In the genomic region with DNA sequence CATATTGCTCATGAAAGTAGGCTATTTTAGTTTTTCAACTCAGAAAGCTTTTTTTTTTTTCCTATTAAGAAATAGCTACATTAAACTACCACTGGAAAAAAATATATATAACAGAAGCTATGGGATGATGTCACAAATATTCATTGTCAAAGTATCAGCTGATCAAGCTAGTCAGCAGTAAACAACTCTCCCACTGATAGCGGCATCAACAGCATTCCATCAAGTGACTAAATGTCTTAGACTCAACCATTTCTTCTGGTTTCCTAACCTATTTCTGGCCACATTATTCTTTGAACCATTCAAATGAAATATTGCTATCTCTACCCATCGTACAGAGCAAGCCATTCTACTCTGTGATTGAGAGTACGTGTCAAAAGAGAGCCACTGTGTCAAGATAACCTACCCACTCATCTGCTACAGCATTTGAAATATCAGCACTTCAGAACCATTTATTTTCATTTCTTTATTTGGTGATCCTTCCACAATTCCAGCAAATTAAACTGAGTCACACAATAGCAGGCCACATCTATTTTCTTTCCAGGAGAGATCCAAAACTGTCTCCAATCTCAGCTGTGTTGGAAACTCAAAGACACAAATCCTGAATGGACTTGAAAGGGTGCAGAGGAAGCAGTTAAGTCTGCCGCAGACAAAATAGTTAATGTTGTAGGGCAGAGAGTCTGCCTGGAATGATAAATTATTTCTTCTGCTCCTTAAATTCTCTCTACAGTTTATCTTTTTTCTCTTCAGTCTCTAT, we compare ENCODE assay signal across 18 cellular contexts.
DNase-seq lines count a peak whose midpoint lies in the region; ATAC-seq and TF ChIP-seq lines count a peak whose summit lies in the region.
"Had no signal": no experiment of that assay in that cellular context is flagged by ENCODE, and none has a peak within 500 bp of the region (broad histone marks: within the 10 kb centered on the region; RNA-seq: fewer than 3 reads in every experiment).

No MANE protein-coding gene starts in this region.

- no peak overlapping the region for H3K4me3 ChIP-seq in fibroblast of pulmonary artery (replicated peaks; ENCODE audit: low read depth, low read length)
- H3K4me3 ChIP-seq: breast epithelium, psoas muscle, spleen had no signal

- no peaks in the 10 kb centered on the region for H3K27me3 ChIP-seq in foreskin keratinocyte
- H3K27me3 ChIP-seq: breast epithelium, spleen had no signal

- no peak for TF ChIP-seq CTCF in fibroblast of pulmonary artery (IDR thresholded peaks at IDR 0.05; ENCODE audit: low read length, missing control alignments)
- TF ChIP-seq CTCF in foreskin keratinocyte (conservative IDR thresholded peaks at IDR 0.05) = no peak

- no peaks in the 10 kb centered on the region for H3K4me1 ChIP-seq in foreskin keratinocyte
- H3K4me1 ChIP-seq: breast epithelium, psoas muscle, spleen had no signal

- DNase-seq in Caki2 (ENCODE audit: low read depth) = peak; percentile 2
- DNase-seq in amniotic epithelial cell (ENCODE audit: low read depth) = peak; percentile 96
- DNase-seq in fibroblast of pulmonary artery (ENCODE audit: low read depth) = peak; percentile 64
- DNase-seq in non-pigmented ciliary epithelial cell (ENCODE audit: low read depth) = peak; percentile 61
- no peak for DNase-seq in cerebellum (ENCODE audit: low spot score)
- no peak for DNase-seq in foreskin keratinocyte
- no peak for DNase-seq in activated CD4-positive, alpha-beta T cell treated with anti-CD3 and anti-CD28 coated beads, Interleukin-2, amount 50 U/mL, for 48 hours
- DNase-seq: kidney glomerular epithelial cell; MM.1S; psoas muscle; spleen; stimulated activated CD4-positive, alpha-beta T cell treated with anti-CD3 and anti-CD28 coated beads, Interleukin-4, amount 100 ng/mL, for 4 hours had no signal

- in situ Hi-C loops in Caki2 (cut with HindIII; ENCODE audit: low pct_unique_long_range_greater_than_20kb, low sequenced_read_pairs) = no loop called here

- ATAC-seq in GM18909 (IDR thresholded peaks at IDR 0.05; ENCODE audit: poor library complexity, unreplicated experiment) (no peak), foreskin keratinocyte (no peak)
- ATAC-seq: activated naive CD4-positive, alpha-beta T cell treated with anti-CD3 and anti-CD28 coated beads, Interleukin-2, amount 50 U/mL, for 72 hours; psoas muscle; Right ventricle myocardium inferior had no signal

- no peak overlapping the region for H3K27ac ChIP-seq in foreskin keratinocyte
- H3K27ac ChIP-seq: breast epithelium, epithelial cell of prostate, HL-60, psoas muscle, spleen had no signal

Comparison
In these comparisons a context has a peak if more than half of its experiments do, and no peak if none do; other contexts are left out.
1. DNase-seq: peak in Caki2 (single experiment), amniotic epithelial cell (single experiment), fibroblast of pulmonary artery (single experiment) and non-pigmented ciliary epithelial cell (single experiment); none in cerebellum (single experiment), foreskin keratinocyte (0 of 2) and activated CD4-positive, alpha-beta T cell treated with anti-CD3 and anti-CD28 coated beads, Interleukin-2, amount 50 U/mL, for 48 hours (0 of 2).